Comparison of ENCODE assay signal across 16 cellular contexts in genomic region chr2:86022661-86023365, GRCh38.
DNase-seq lines count a peak whose midpoint lies in the region; ATAC-seq and TF ChIP-seq lines count a peak whose summit lies in the region.
"Had no signal": no experiment of that assay in that cellular context is flagged by ENCODE, and none has a peak within 500 bp of the region (broad histone marks: within the 10 kb centered on the region; RNA-seq: fewer than 3 reads in every experiment).

No MANE protein-coding gene starts in this region.

- ATAC-seq in GM18873 (IDR thresholded peaks at IDR 0.05; ENCODE audit: low FRiP score, unreplicated experiment), result peak; percentile 55
- peak; percentile 79 for ATAC-seq in HG02588 (IDR thresholded peaks at IDR 0.05; ENCODE audit: unreplicated experiment)
- peak; percentile 77 for ATAC-seq in activated T-helper 17 cell treated with anti-CD3 and anti-CD28 coated beads, Interleukin-2, amount 50 U/mL, for 72 hours (replicated peaks)
- ATAC-seq in stimulated activated effector memory CD8-positive, alpha-beta T cell treated with anti-CD3 and anti-CD28 coated beads, Interleukin-12 subunit alpha, Interleukin-12 subunit beta, amount 100 ng/mL, for 72 hours, result peak; percentile 92

- peaks cover 10 to 13% of the 10 kb centered on the region in 2 donors for H3K36me3 ChIP-seq in thyroid gland

- no peaks in the 10 kb centered on the region for H3K4me1 Mint-ChIP-seq in activated T-helper 17 cell treated with anti-CD3 and anti-CD28 coated beads, Interleukin-2, amount 50 U/mL, for 72 hours
- H3K4me1 Mint-ChIP-seq in stimulated activated effector memory CD8-positive, alpha-beta T cell treated with anti-CD3 and anti-CD28 coated beads, Interleukin-12 subunit alpha, Interleukin-12 subunit beta, amount 100 ng/mL, for 72 hours, result peaks cover 11% of the 10 kb centered on the region

- H3K9me3 Mint-ChIP-seq in activated T-helper 17 cell treated with anti-CD3 and anti-CD28 coated beads, Interleukin-2, amount 50 U/mL, for 72 hours, result no peaks in the 10 kb centered on the region
- H3K9me3 Mint-ChIP-seq in stimulated activated effector memory CD8-positive, alpha-beta T cell treated with anti-CD3 and anti-CD28 coated beads, Interleukin-12 subunit alpha, Interleukin-12 subunit beta, amount 100 ng/mL, for 72 hours, result no peaks in the 10 kb centered on the region
- H3K9me3 Mint-ChIP-seq: CD4-positive, CD25-positive, alpha-beta regulatory T cell; T-helper 2 cell treated with Interferon-gamma antibody and Interleukin-4, amounts not matched to agents 5 μg/mL and 100 μg/mL, for 36 hours had no signal

- TF ChIP-seq CTCF in thyroid gland (IDR thresholded peaks at IDR 0.05), result no peak

- H3K4me3 Mint-ChIP-seq in activated T-helper 17 cell treated with anti-CD3 and anti-CD28 coated beads, Interleukin-2, amount 50 U/mL, for 72 hours, result no peak overlapping the region
- H3K4me3 Mint-ChIP-seq in stimulated activated effector memory CD8-positive, alpha-beta T cell treated with anti-CD3 and anti-CD28 coated beads, Interleukin-12 subunit alpha, Interleukin-12 subunit beta, amount 100 ng/mL, for 72 hours, result no peak overlapping the region
- H3K4me3 Mint-ChIP-seq: T-helper 2 cell treated with Interferon-gamma antibody and Interleukin-4, amounts not matched to agents 5 μg/mL and 100 μg/mL, for 36 hours had no signal

- TF ChIP-seq POLR2A in thyroid gland (IDR thresholded peaks at IDR 0.05), result no peak

- H3K27me3 ChIP-seq in thyroid gland, result no peaks in the 10 kb centered on the region
- H3K27me3 ChIP-seq: colonic mucosa, esophagus squamous epithelium, tibial artery had no signal

- no peaks in the 10 kb centered on the region for H3K27me3 Mint-ChIP-seq in activated T-helper 17 cell treated with anti-CD3 and anti-CD28 coated beads, Interleukin-2, amount 50 U/mL, for 72 hours
- H3K27me3 Mint-ChIP-seq: CD4-positive, CD25-positive, alpha-beta regulatory T cell had no signal

- H3K27ac ChIP-seq in thyroid gland, result peak overlapping the region in 1 of 3 donors; percentile 69
- H3K27ac ChIP-seq: colonic mucosa, esophagus squamous epithelium, skin epidermis, tibial artery had no signal

- 85 to 88% methylated on average over 13 of the region's 13 CpGs for WGBS in thyroid gland, 2 donors

- intact Hi-C loops in thyroid gland (cut with DNase I), result no loop called here

- H3K4me3 ChIP-seq in thyroid gland (replicated peaks in 1 of 3), result no peak overlapping the region
- H3K4me3 ChIP-seq: colonic mucosa, esophagus squamous epithelium, skin epidermis, tibial artery had no signal

- H3K4me1 ChIP-seq in thyroid gland, result peaks cover 19 to 36% of the 10 kb centered on the region in 2 donors
- H3K4me1 ChIP-seq: colonic mucosa had no signal

- DNase-seq in stimulated activated effector memory CD8-positive, alpha-beta T cell treated with anti-CD3 and anti-CD28 coated beads, Interleukin-12 subunit alpha, Interleukin-12 subunit beta, amount 100 ng/mL, for 72 hours (ENCODE audit: low spot score in 2 of 2), result no peak
- no peak for DNase-seq in activated CD4-positive, alpha-beta T cell treated with anti-CD3 and anti-CD28 coated beads, Interleukin-2, amount 50 U/mL, for 48 hours
- no peak for DNase-seq in thyroid gland
- DNase-seq in amniotic stem cell (lab: John Stamatoyannopoulos, UW), result no peak
- DNase-seq: activated CD8-positive, alpha-beta memory T cell treated with anti-CD3 and anti-CD28 coated beads for 24 hours; CD4-positive, CD25-positive, alpha-beta regulatory T cell; colonic mucosa; esophagus squamous epithelium; NCI-H1092; NCI-H446 had no signal

- no peaks in the 10 kb centered on the region for H3K9me3 ChIP-seq in thyroid gland
- H3K9me3 ChIP-seq: colonic mucosa, esophagus squamous epithelium, tibial artery had no signal

- peaks cover 39% of the 10 kb centered on the region for H3K36me3 Mint-ChIP-seq in activated T-helper 17 cell treated with anti-CD3 and anti-CD28 coated beads, Interleukin-2, amount 50 U/mL, for 72 hours (ENCODE audit: low read depth)
- H3K36me3 Mint-ChIP-seq in stimulated activated effector memory CD8-positive, alpha-beta T cell treated with anti-CD3 and anti-CD28 coated beads, Interleukin-12 subunit alpha, Interleukin-12 subunit beta, amount 100 ng/mL, for 72 hours, result peaks cover 40% of the 10 kb centered on the region

- no peak overlapping the region for H3K27ac Mint-ChIP-seq in activated T-helper 17 cell treated with anti-CD3 and anti-CD28 coated beads, Interleukin-2, amount 50 U/mL, for 72 hours
- peak overlapping the region; percentile 52 for H3K27ac Mint-ChIP-seq in stimulated activated effector memory CD8-positive, alpha-beta T cell treated with anti-CD3 and anti-CD28 coated beads, Interleukin-12 subunit alpha, Interleukin-12 subunit beta, amount 100 ng/mL, for 72 hours
- H3K27ac Mint-ChIP-seq: T-helper 2 cell treated with Interferon-gamma antibody and Interleukin-4, amounts not matched to agents 5 μg/mL and 100 μg/mL, for 36 hours had no signal
